ENCODE assay signal across 8 cellular contexts in the genomic region with DNA sequence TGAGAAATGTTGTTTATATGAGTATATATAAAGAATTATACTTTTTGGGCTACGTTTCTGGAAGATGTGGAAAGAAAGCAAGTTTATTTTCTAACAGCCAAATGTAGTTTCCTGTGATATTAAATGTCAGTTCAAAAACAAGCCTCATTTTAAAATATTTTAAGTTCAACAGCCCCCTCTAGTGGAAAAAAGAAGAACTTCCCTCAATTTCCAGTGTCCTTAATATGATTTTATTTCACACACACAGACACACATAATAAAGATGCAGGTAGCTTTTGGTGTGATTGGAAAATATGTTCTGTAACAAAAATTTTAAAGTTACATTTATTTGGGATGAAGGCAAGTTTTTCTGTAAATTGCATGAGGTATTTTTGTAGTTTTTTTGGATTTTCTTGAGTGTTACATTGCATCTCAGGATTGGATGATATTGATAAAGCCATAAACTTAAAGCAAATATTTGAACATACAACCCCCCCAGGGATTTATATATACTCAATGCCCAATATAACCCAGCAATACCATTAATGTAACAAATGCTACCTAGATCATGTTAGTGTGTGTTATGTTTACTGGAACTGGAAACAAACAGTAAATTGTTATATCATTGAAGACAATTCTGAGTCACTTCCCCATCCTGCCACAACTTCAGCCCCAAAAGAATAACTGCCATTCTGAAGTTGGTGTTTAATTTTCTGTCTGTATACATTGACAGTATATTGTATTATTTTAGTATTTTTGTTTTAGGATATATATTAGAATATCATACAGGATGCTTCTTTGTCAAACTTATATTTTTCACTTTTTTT. TPM values are rescaled to one million over a fixed set of nuclear protein-coding genes. Genes with fewer than 3 reads are reported as not detected.
DNase-seq lines count a peak whose midpoint lies in the region; ATAC-seq, FAIRE-seq and TF ChIP-seq lines count a peak whose summit lies in the region.

No MANE protein-coding gene starts in this region.

- H3K27ac ChIP-seq in A549 (no peak overlapping the region), fibroblast of lung (ENCODE audit: insufficient read depth, low read length) (no peak overlapping the region)

- no peak for TF ChIP-seq EP300 in A549 (IDR thresholded peaks at IDR 0.05)

- H3K9me3 Mint-ChIP-seq in progenitor cell of endocrine pancreas (ENCODE audit: low read depth): no peaks in the 10 kb centered on the region

- DNase-seq in A549 (ENCODE audit: low read depth in 1 of 2, low spot score in 1 of 2): peak; percentile 21 to 34
- peak; percentile 16 for DNase-seq in GM06990 (ENCODE audit: extremely low read depth, insufficient read length)
- peak; percentile 22 for DNase-seq in SK-N-DZ (ENCODE audit: low spot score)
- DNase-seq in fibroblast of lung (ENCODE audit: low read depth in 2 of 2): peak; percentile 12 to 65
- no peak for DNase-seq in progenitor cell of endocrine pancreas (ENCODE audit: low spot score, unreplicated experiment)
- DNase-seq in HuH-7.5 (ENCODE audit: low spot score): no peak

- TF ChIP-seq CTCF in A549 (IDR thresholded peaks at IDR 0.05): peak; percentile 73
- peak; percentile 43 for TF ChIP-seq CTCF in GM06990 (IDR thresholded peaks at IDR 0.05; ENCODE audit: insufficient read depth, low read length, poor library complexity, severe bottlenecking)
- TF ChIP-seq CTCF in LNCAP (IDR thresholded peaks at IDR 0.05): peak; percentile 60
- peak; percentile 13 to 42 for TF ChIP-seq CTCF in fibroblast of lung (conservative IDR thresholded peaks at IDR 0.05 in 1 of 2, IDR thresholded peaks at IDR 0.05 in 1 of 2; ENCODE audit: low read depth in 1 of 2, low read length in 2 of 2)
- TF ChIP-seq CTCF in progenitor cell of endocrine pancreas (IDR thresholded peaks at IDR 0.05; ENCODE audit: unreplicated experiment): peak; percentile 76

- no peak overlapping the region for H3K4me3 Mint-ChIP-seq in progenitor cell of endocrine pancreas (ENCODE audit: low read depth)

- H3K27ac Mint-ChIP-seq in progenitor cell of endocrine pancreas: no peak overlapping the region

- FAIRE-seq in A549 (lab: Jason Lieb, UNC): peak; percentile 93

- H3K27me3 Mint-ChIP-seq in progenitor cell of endocrine pancreas: no peaks in the 10 kb centered on the region

- no peak overlapping the region for H3K4me2 ChIP-seq in A549
- no peak overlapping the region for H3K4me2 ChIP-seq in fibroblast of lung (ENCODE audit: extremely low read depth, insufficient read depth, low read length)

- H3K9ac ChIP-seq in fibroblast of lung (ENCODE audit: insufficient read depth, low read length): no peak overlapping the region

- no peaks in the 10 kb centered on the region for H3K79me2 ChIP-seq in fibroblast of lung (ENCODE audit: control insufficient read depth, insufficient read depth, low read length)

- H3K9me3 ChIP-seq in A549: no peaks in the 10 kb centered on the region
- H3K9me3 ChIP-seq in fibroblast of lung (ENCODE audit: control insufficient read depth, insufficient read depth, low read depth, low read length): no peaks in the 10 kb centered on the region

- no peaks in the 10 kb centered on the region for H3K36me3 ChIP-seq in GM06990 (ENCODE audit: control insufficient read depth, insufficient read depth, low read length)
- H3K36me3 ChIP-seq in fibroblast of lung (ENCODE audit: control insufficient read depth, insufficient read depth, low read length): no peaks in the 10 kb centered on the region

- H3K4me1 ChIP-seq in A549: no peaks in the 10 kb centered on the region
- no peaks in the 10 kb centered on the region for H3K4me1 ChIP-seq in fibroblast of lung (ENCODE audit: control insufficient read depth, extremely low read depth, insufficient read depth, low read length)

- no peaks in the 10 kb centered on the region for H3K27me3 ChIP-seq in GM06990 (replicated peaks; ENCODE audit: control insufficient read depth, insufficient read depth, low read length)
- no peaks in the 10 kb centered on the region for H3K27me3 ChIP-seq in fibroblast of lung (ENCODE audit: control insufficient read depth, insufficient read depth, low read length)

- 2% methylated on average over 1 of the region's 1 CpG for WGBS in A549 (ENCODE audit: missing lambda C conversion rate)

- POLR2A ChIA-PET in A549 (lab: Yijun Ruan, JAX): interaction anchor here (1.0 to 1.3 kb wide), 2 partner anchors 54 kb away, joined by 3 read pairs; a partner anchor contains a TSS

- no peaks in the 10 kb centered on the region for H3K36me3 Mint-ChIP-seq in progenitor cell of endocrine pancreas (ENCODE audit: insufficient read depth)

- no peaks in the 10 kb centered on the region for H4K20me1 ChIP-seq in fibroblast of lung (ENCODE audit: control insufficient read depth, extremely low read depth, insufficient read depth, low read length)

- no peak overlapping the region for H2AFZ ChIP-seq in fibroblast of lung (ENCODE audit: low read length)

- peak; percentile 70 to 81 for TF ChIP-seq RAD21 in A549 (conservative IDR thresholded peaks at IDR 0.05 in 1 of 2, IDR thresholded peaks at IDR 0.05 in 1 of 2)

- no peak for TF ChIP-seq POLR2A in A549 (IDR thresholded peaks at IDR 0.05; ENCODE audit: low read length)

- H3K4me3 ChIP-seq in A549: no peak overlapping the region
- H3K4me3 ChIP-seq in GM06990 (replicated peaks; ENCODE audit: low read depth, low read length): no peak overlapping the region
- no peak overlapping the region for H3K4me3 ChIP-seq in fibroblast of lung (replicated peaks in 1 of 4; ENCODE audit: control extremely low read depth in 1 of 4, insufficient read depth in 1 of 4, low read depth in 3 of 4, low read length in 4 of 4)

- ATAC-seq in A549: peak in 1 of 2 experiments; percentile 46; a peak in 1 of 6 replicates
- ATAC-seq in HG03095 (IDR thresholded peaks at IDR 0.05; ENCODE audit: unreplicated experiment): no peak

- CTCF ChIA-PET in A549 (lab: Yijun Ruan, JAX): interaction anchor here (0.6 to 2.9 kb wide), 18 partner anchors 8 to 402 kb away, joined by 3 to 13 read pairs (median 6); a partner anchor contains a TSS

- H3K4me1 Mint-ChIP-seq in progenitor cell of endocrine pancreas (ENCODE audit: low read depth): no peaks in the 10 kb centered on the region

TF ChIP-seq in A549, 52 proteins besides CTCF, POLR2A, EP300 and RAD21:
- peak; percentile 48 for TF ChIP-seq SMC3 (IDR thresholded peaks at IDR 0.05)
- TF ChIP-seq CBX8 (IDR thresholded peaks at IDR 0.05): no peak
- TF ChIP-seq, protein P1, sequence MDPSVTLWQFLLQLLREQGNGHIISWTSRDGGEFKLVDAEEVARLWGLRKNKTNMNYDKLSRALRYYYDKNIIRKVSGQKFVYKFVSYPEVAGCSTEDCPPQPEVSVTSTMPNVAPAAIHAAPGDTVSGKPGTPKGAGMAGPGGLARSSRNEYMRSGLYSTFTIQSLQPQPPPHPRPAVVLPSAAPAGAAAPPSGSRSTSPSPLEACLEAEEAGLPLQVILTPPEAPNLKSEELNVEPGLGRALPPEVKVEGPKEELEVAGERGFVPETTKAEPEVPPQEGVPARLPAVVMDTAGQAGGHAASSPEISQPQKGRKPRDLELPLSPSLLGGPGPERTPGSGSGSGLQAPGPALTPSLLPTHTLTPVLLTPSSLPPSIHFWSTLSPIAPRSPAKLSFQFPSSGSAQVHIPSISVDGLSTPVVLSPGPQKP (IDR thresholded peaks at IDR 0.05; ENCODE audit: low read depth, low read length): no peak
- no peak for TF ChIP-seq CHD2 (IDR thresholded peaks at IDR 0.05; ENCODE audit: low read length, partially characterized antibody)
TF ChIP-seq in A549: peak in this region for 1.

RNA-seq across cellular contexts. Expression of a gene that starts 54.0 kb away (rescaled TPM):
- polyA plus RNA-seq in A549 (2011; rRNA removed): 1.3 and 1.4 TPM in 2 replicates
- polyA plus RNA-seq in A549 (2012; cell fraction: cytosol; rRNA removed): 0.16 and 0.21 TPM in 2 replicates
- polyA plus RNA-seq in A549 (2012; cell fraction: nucleus; rRNA removed): 0.31 and 0.49 TPM in 2 replicates
- polyA plus RNA-seq in A549 (2017; fragmentation: RNase III; extraction: RNeasy Plus Mini Kit Qiagen cat#74134 plus additional on column Dnase treatment): 0.67 to 1.0 TPM (median 0.88 TPM) in 3 replicates
- polyA minus RNA-seq in A549 (2011; rRNA and poly(A)+ RNA removed): 2.0 and 2.6 TPM in 2 replicates
- polyA plus RNA-seq in SK-N-DZ (2014; cell fraction: cytosol; rRNA removed): 2.0 and 2.1 TPM in 2 replicates
- 4.2 and 10.3 TPM in 2 replicates for polyA plus RNA-seq in SK-N-DZ (2014; cell fraction: nucleus; rRNA removed)
- total RNA-seq in fibroblast of lung: 4.6 and 4.8 TPM in 2 replicates
- polyA plus RNA-seq in fibroblast of lung: 0.55 and 0.62 TPM in 2 replicates
- 0.45 and 0.58 TPM in 2 replicates for polyA plus RNA-seq in fibroblast of lung (2012)
- polyA minus RNA-seq in fibroblast of lung (ENCODE audit: low replicate concordance): not detected in 2 replicates
- total RNA-seq in progenitor cell of endocrine pancreas: 5.1 and 7.7 TPM in 2 replicates

Comparison
In these comparisons a context has a peak if more than half of its experiments do, and no peak if none do; other contexts are left out.
1. DNase-seq: peak in A549 (2 of 2), GM06990 (single experiment), SK-N-DZ (single experiment) and fibroblast of lung (2 of 2); none in progenitor cell of endocrine pancreas (single experiment) and HuH-7.5 (single experiment).
2. Peak in every context shown above with its lines, with median percentiles within 50 percentile points of each other: CTCF ChIP-seq.